In the genomic region with DNA sequence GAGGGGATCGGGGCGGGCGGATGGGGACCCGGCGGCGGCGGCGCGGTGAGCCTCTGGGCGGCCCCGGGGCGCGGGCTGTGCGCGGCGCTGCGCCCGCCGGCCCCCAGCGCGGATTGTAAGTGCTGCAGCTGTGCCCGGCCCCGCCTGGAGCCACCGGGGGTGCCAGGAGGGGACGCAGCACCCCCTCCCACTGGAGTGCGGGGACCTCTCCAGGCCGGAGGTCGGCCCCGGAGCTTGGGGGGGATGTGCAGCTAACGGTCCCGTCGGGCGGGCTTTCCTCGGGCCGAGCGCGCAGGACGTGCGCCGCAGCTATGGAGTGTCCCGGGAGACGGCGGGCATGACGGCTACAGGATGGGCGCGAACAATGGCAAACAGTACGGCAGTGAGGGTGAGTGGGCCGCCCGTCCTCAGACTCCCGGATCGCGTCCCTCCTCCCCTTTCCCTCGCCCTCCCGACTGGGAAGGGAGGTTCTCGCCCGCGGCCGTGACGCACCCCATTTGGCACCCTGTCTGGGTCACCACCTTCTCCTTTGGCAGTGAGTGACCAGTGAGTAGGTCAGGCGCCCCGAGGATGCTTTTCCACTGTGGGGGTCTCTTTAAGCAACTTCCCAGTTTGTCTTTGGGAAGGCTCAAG, we compare ENCODE assay signal across 8 cellular contexts. TPM values are rescaled to one million over a fixed set of nuclear protein-coding genes. Genes with fewer than 3 reads are reported as not detected.
DNase-seq lines count a peak whose midpoint lies in the region; ATAC-seq and TF ChIP-seq lines count a peak whose summit lies in the region.

No MANE protein-coding gene starts in this region.

- H3K9me3 ChIP-seq in liver (ENCODE audit: control insufficient read depth in 4 of 4, low read length in 3 of 4), result no peaks in the 10 kb centered on the region
- no peaks in the 10 kb centered on the region for H3K9me3 ChIP-seq in tibial artery

- H3K27ac ChIP-seq in liver (ENCODE audit: low read depth in 1 of 2, low read length in 2 of 2) (peak overlapping the region; percentile 61 to 69), tibial artery (peak overlapping the region; percentile 84 to 87)

- peaks cover 4 to 16% (median 13%) of the 10 kb centered on the region in 4 donors for H3K4me1 ChIP-seq in liver (ENCODE audit: control insufficient read depth in 4 of 4, insufficient read depth in 4 of 4, low read length in 3 of 4)
- peaks cover 0 to 19% (median 14%) of the 10 kb centered on the region in 4 donors for H3K4me1 ChIP-seq in tibial artery

- 2% methylated on average over 61 of the region's 61 CpGs for WGBS in liver

- DNase-seq in A172 (ENCODE audit: low spot score) (peak; percentile 61), dermis blood vessel endothelial cell (peak; percentile 61), tibial artery (peak; percentile 54 to 85), cerebellar nuclear complex (lab: John Stamatoyannopoulos, UW) (no peak)

- ATAC-seq in HG03460 (IDR thresholded peaks at IDR 0.05; ENCODE audit: unreplicated experiment) (peak; percentile 18), GM18861 (IDR thresholded peaks at IDR 0.05; ENCODE audit: unreplicated experiment) (no peak), HG03175 (IDR thresholded peaks at IDR 0.05; ENCODE audit: unreplicated experiment) (no peak)

- intact Hi-C loops in tibial artery (cut with DNase I; ENCODE audit: low total_unique reads), result loop anchor here (5.0 kb wide), 1 partner anchor 292 kb away; no protein-coding TSS in a partner anchor

- H3K27me3 ChIP-seq in liver (ENCODE audit: control insufficient read depth in 4 of 4, insufficient read depth in 4 of 4, low read length in 3 of 4), result peaks cover 0 to 3% (median 2%) of the 10 kb centered on the region in 4 donors
- no peaks in the 10 kb centered on the region for H3K27me3 ChIP-seq in tibial artery

- no peak overlapping the region for H3K9ac ChIP-seq in liver (ENCODE audit: low read depth in 1 of 2, low read length in 2 of 2)

- H3K4me3 ChIP-seq in liver (ENCODE audit: low read depth in 1 of 3, low read length in 3 of 3) (peak overlapping the region; percentile 16 to 76 (median 53)), tibial artery (peak overlapping the region; percentile 76 to 92)

- no peak for TF ChIP-seq RAD21 in liver (IDR thresholded peaks at IDR 0.05)

- no peaks in the 10 kb centered on the region for H3K36me3 ChIP-seq in liver (ENCODE audit: control insufficient read depth in 4 of 4, insufficient read depth in 3 of 4, low read depth in 1 of 4, low read length in 3 of 4)
- H3K36me3 ChIP-seq in tibial artery, result no peaks in the 10 kb centered on the region

- TF ChIP-seq CTCF in liver (IDR thresholded peaks at IDR 0.05; ENCODE audit: low read depth, low read length, missing input control) (no peak), tibial artery (IDR thresholded peaks at IDR 0.05) (no peak)

TF ChIP-seq in liver, 16 proteins besides CTCF, POLR2A, EP300 and RAD21:
- TF ChIP-seq GABPA (IDR thresholded peaks at IDR 0.05 in 1 of 2, conservative IDR thresholded peaks at IDR 0.05 in 1 of 2), result no peak
- TF ChIP-seq EGR1 (IDR thresholded peaks at IDR 0.05; ENCODE audit: low read depth in 2 of 2), result no peak
- no peak for TF ChIP-seq HNF4A (conservative IDR thresholded peaks at IDR 0.05)
- no peak for TF ChIP-seq TAF1 (conservative IDR thresholded peaks at IDR 0.05)
- TF ChIP-seq, protein P1, sequence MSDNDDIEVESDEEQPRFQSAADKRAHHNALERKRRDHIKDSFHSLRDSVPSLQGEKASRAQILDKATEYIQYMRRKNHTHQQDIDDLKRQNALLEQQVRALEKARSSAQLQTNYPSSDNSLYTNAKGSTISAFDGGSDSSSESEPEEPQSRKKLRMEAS (IDR thresholded peaks at IDR 0.05), result no peak
- TF ChIP-seq YY1 (IDR thresholded peaks at IDR 0.05), result no peak
- TF ChIP-seq SP1 (IDR thresholded peaks at IDR 0.05), result no peak
- no peak for TF ChIP-seq JUND (IDR thresholded peaks at IDR 0.05)
- no peak for TF ChIP-seq HNF4G (IDR thresholded peaks at IDR 0.05)
TF ChIP-seq in liver: peak in this region for 0.

RNA-seq across cellular contexts. Expression of a gene that starts 0.5 kb away (rescaled TPM):
- total RNA-seq in A172 (2014; rRNA removed; shearing (Covaris generic)), result 4.0 and 4.1 TPM in 2 replicates
- total RNA-seq in dermis blood vessel endothelial cell, result 15.5 and 23.1 TPM in 2 replicates
- total RNA-seq in liver, result 1 to 10 TPM; 1.1 to 1.4 TPM
- 1 to 10 TPM in 1 of 2 donors, under 1 TPM in 1; 0.24 to 1.3 TPM for polyA plus RNA-seq in liver

Comparison
In these comparisons a context has a peak if more than half of its experiments do, and no peak if none do; other contexts are left out.
1. DNase-seq: peak in A172 (single experiment), dermis blood vessel endothelial cell (single experiment) and tibial artery (2 of 2); none in cerebellar nuclear complex (0 of 2).